In the genomic region with DNA sequence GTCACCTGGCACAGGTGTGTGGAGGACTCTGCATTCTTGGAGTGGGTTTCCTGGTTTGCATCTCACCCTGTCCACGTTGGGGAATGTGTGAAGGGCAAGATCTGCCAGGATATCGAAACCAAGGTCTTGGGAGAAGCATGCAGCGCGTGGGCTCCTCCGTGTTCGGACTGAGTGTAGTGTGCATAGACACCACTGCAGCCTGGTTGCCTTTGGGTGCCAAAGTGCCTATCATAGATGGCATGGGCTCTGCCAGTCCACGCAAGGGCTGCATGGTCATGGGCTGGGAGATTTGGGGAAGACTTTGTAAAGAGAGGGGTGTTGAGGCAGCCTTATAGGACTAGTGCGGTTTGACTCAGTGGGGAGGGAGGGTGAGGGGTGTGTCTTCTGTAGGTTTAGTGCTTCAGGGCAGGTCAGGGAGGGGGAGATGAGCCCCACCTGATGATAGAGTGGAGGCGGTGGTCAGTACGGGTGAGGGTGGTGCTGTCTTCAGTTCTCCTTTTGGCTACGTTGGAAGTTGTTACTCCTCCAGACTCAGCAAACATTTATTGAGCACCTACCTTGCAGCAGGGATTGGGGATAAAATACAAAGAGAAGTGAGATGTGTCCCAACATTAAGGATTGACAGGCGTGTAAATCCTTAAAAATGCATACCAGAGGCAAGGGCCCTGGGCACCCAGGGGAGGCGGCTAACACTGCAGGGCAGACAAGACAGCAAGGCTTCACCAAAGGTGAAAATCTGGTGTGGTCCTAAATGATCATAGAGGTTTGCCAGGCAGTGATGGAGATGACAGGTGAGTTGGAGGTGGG, we compare ENCODE assay signal across 23 cellular contexts. TPM values are rescaled to one million over a fixed set of nuclear protein-coding genes. Genes with fewer than 3 reads are reported as not detected.
DNase-seq lines count a peak whose midpoint lies in the region; ATAC-seq and TF ChIP-seq lines count a peak whose summit lies in the region.
"Had no signal": no experiment of that assay in that cellular context is flagged by ENCODE, and none has a peak within 500 bp of the region (broad histone marks: within the 10 kb centered on the region; RNA-seq: fewer than 3 reads in every experiment).

No MANE protein-coding gene starts in this region.

- no peak overlapping the region for H4K5ac ChIP-seq in IMR-90 (ENCODE audit: low read depth, low read length)

- no peaks in the 10 kb centered on the region for H3K9me1 ChIP-seq in IMR-90 (ENCODE audit: insufficient read depth, low read length)

- no peak overlapping the region for H2BK15ac ChIP-seq in IMR-90 (ENCODE audit: low read depth, low read length)

- H3K9me3 ChIP-seq in IMR-90 (ENCODE audit: control insufficient read depth, insufficient read depth, low read length) (peaks cover 2% of the 10 kb centered on the region; the same call in 1 of the 2 replicates), gastroesophageal sphincter (no peaks in the 10 kb centered on the region), transverse colon (no peaks in the 10 kb centered on the region), HAP-1 (peaks cover 27% of the 10 kb centered on the region)
- H3K9me3 ChIP-seq: body of pancreas, Caco-2, ovary had no signal

- no peak overlapping the region for H3K18ac ChIP-seq in IMR-90 (ENCODE audit: low read depth, low read length)

- CTCF ChIA-PET in IMR-90 (lab: Yijun Ruan, JAX): no interaction called here

- no peak overlapping the region for H3K23ac ChIP-seq in IMR-90 (ENCODE audit: low read depth, low read length)

- H3K27me3 ChIP-seq in IMR-90 (ENCODE audit: control insufficient read depth, insufficient read depth, low read length) (no peaks in the 10 kb centered on the region), gastroesophageal sphincter (no peaks in the 10 kb centered on the region), transverse colon (no peaks in the 10 kb centered on the region), HAP-1 (ENCODE audit: low read depth) (no peaks in the 10 kb centered on the region)
- H3K27me3 ChIP-seq: BLaER1 treated with 17β-estradiol and CSF1 and Interleukin-3, amounts not matched to agents 10 nM and 100 nM; body of pancreas; hepatocyte; ovary had no signal

- H3K14ac ChIP-seq in IMR-90 (replicated peaks; ENCODE audit: low read depth, low read length): no peak overlapping the region

- no peak overlapping the region for H3K4me2 ChIP-seq in IMR-90 (ENCODE audit: low read depth, low read length)
- H3K4me2 ChIP-seq: hepatocyte had no signal

- H3K79me1 ChIP-seq in IMR-90 (ENCODE audit: low read depth in 1 of 2, low read length in 2 of 2): peaks cover 0 to 4% of the 10 kb centered on the region in 2 experiments; a peak in 1 of 4 replicates

- TF ChIP-seq POLR2A in IMR-90 (IDR thresholded peaks at IDR 0.05; ENCODE audit: low read depth, low read length) (no peak), gastroesophageal sphincter (IDR thresholded peaks at IDR 0.05) (no peak), transverse colon (IDR thresholded peaks at IDR 0.05) (no peak)

- WGBS in IMR-90 (ENCODE audit: extremely low coverage in 2 of 2, insufficient read length in 1 of 2), 2 experiments: 86% methylated on average over 10 of the region's 13 CpGs; no CpG with 5 or more reads in 1 of the 2 experiments
- WGBS in gastroesophageal sphincter (ENCODE audit: low coverage in 1 of 2), 2 donors: 87 to 89% methylated on average over 11 to 13 of the region's 13 CpGs
- 78 to 86% methylated on average over 10 to 13 of the region's 13 CpGs for WGBS in transverse colon (ENCODE audit: low coverage in 1 of 2), 2 donors

- BruUV-seq in IMR-90 (replicated peaks; lab: Mats Ljungman, UMichigan): no TSS peak

- H3K9ac ChIP-seq in IMR-90 (ENCODE audit: low read depth, low read length): no peak overlapping the region
- H3K9ac ChIP-seq: BLaER1 treated with 17β-estradiol and CSF1 and Interleukin-3, amounts not matched to agents 10 nM and 100 nM had no signal

- H2AK5ac ChIP-seq in IMR-90 (ENCODE audit: low read depth, low read length): no peak overlapping the region

- in situ Hi-C loops in IMR-90 (cut with MboI; ENCODE audit: low sequenced_read_pairs): no loop called here
- in situ Hi-C loops in transverse colon (cut with MboI; ENCODE audit: low pct_ligation_motif_present in 1 of 4, low pct_unique_long_range_greater_than_20kb in 1 of 4, low sequenced_read_pairs in 3 of 4): no loop called here
- in situ Hi-C loops in HAP-1 (cut with MboI; ENCODE audit: low sequenced_read_pairs): no loop called here

- intact Hi-C loops in left ventricle myocardium superior (cut with micrococcal nuclease): no loop called here
- intact Hi-C loops in left cardiac atrium (cut with DNase I): no loop called here
- intact Hi-C loops in IMR-90 (cut with micrococcal nuclease): no loop called here
- intact Hi-C loops in transverse colon (cut with DNase I; ENCODE audit: low total_unique reads): no loop called here

- no peak overlapping the region for H3K56ac ChIP-seq in IMR-90 (ENCODE audit: extremely low read depth, insufficient read depth, low read length)

- H4K20me1 ChIP-seq in IMR-90 (ENCODE audit: insufficient read depth, low read length): no peaks in the 10 kb centered on the region

- POLR2A ChIA-PET in IMR-90 (lab: Charles Lee; ENCODE audit: unreplicated experiment): no interaction called here

- no peak overlapping the region for H2BK20ac ChIP-seq in IMR-90 (ENCODE audit: low read depth, low read length)

- H3K4ac ChIP-seq in IMR-90 (ENCODE audit: low read depth, low read length): no peak overlapping the region

- no peaks in the 10 kb centered on the region; the same call in 1 of the 2 replicates for H3K4me1 ChIP-seq in IMR-90 (ENCODE audit: control insufficient read depth, insufficient read depth, low read length)
- H3K4me1 ChIP-seq in gastroesophageal sphincter: peaks cover 0 to 10% (median 0%) of the 10 kb centered on the region in 3 donors
- peaks cover 3 to 14% (median 7%) of the 10 kb centered on the region in 4 donors for H3K4me1 ChIP-seq in transverse colon
- H3K4me1 ChIP-seq in HAP-1: no peaks in the 10 kb centered on the region
- H3K4me1 ChIP-seq: body of pancreas, Caco-2 had no signal

- H3K27ac ChIP-seq in IMR-90 (ENCODE audit: insufficient read depth, low read length) (no peak overlapping the region), gastroesophageal sphincter (no peak overlapping the region), transverse colon (peak overlapping the region in 1 of 4 donors; percentile 63)
- H3K27ac ChIP-seq: BLaER1 treated with 17β-estradiol and CSF1 and Interleukin-3, amounts not matched to agents 10 nM and 100 nM; body of pancreas; epithelial cell of prostate; hepatocyte; ovary had no signal

- TF ChIP-seq EP300 in gastroesophageal sphincter (IDR thresholded peaks at IDR 0.05) (no peak), transverse colon (IDR thresholded peaks at IDR 0.05; ENCODE audit: low read depth) (no peak)

- H3K4me3 ChIP-seq in IMR-90 (ENCODE audit: insufficient read depth, low read depth, low read length): no peak overlapping the region
- no peak overlapping the region for H3K4me3 ChIP-seq in gastroesophageal sphincter
- H3K4me3 ChIP-seq in transverse colon: no peak overlapping the region
- no peak overlapping the region for H3K4me3 ChIP-seq in HAP-1
- H3K4me3 ChIP-seq: BLaER1 treated with 17β-estradiol and CSF1 and Interleukin-3, amounts not matched to agents 10 nM and 100 nM; body of pancreas; hepatocyte; ovary had no signal

- TF ChIP-seq CTCF in IMR-90 (conservative IDR thresholded peaks at IDR 0.05; ENCODE audit: low read depth, low read length) (no peak), gastroesophageal sphincter (IDR thresholded peaks at IDR 0.05) (no peak), transverse colon (IDR thresholded peaks at IDR 0.05) (no peak)

- DNase-seq in left ventricle myocardium superior: peak; percentile 19
- no peak for DNase-seq in left cardiac atrium
- no peak for DNase-seq in IMR-90
- DNase-seq in transverse colon: peak; percentile 26
- no peak for DNase-seq in COR-L47 (lab: John Stamatoyannopoulos, UW)
- DNase-seq in HAP-1 (ENCODE audit: low spot score in 2 of 2): no peak
- DNase-seq: DMS79 treated with DMSO at 0.1 percent for 48 hours; H7; midbrain; natural killer cell; NCI-H1694; NCI-H748 treated with DMSO at 0.1 percent for 48 hours; ovary; stimulated activated CD4-positive, alpha-beta T cell treated with anti-CD3 and anti-CD28 coated beads, Interleukin-4, amount 100 ng/mL, for 4 hours; stimulated activated naive CD8-positive, alpha-beta T cell treated with anti-CD3 and anti-CD28 coated beads, Interleukin-15, Interleukin-2, amounts not matched to agents 100 U/mL and 50 U/mL, for 24 hours; T-helper 9 cell had no signal

- dilution Hi-C loops in IMR-90 (cut with HindIII; ENCODE audit: low sequenced_read_pairs, unreplicated experiment): no loop called here

- TF ChIP-seq RAD21 in IMR-90 (IDR thresholded peaks at IDR 0.05; ENCODE audit: low read length): no peak

- no peak overlapping the region for H2AK9ac ChIP-seq in IMR-90 (replicated peaks; ENCODE audit: low read depth, low read length, poor library complexity)

- no peak overlapping the region for H2BK5ac ChIP-seq in IMR-90 (ENCODE audit: low read depth, low read length, poor library complexity, severe bottlenecking)

- no peak overlapping the region for H2BK120ac ChIP-seq in IMR-90 (ENCODE audit: low read depth, low read length)

- H2AFZ ChIP-seq in IMR-90 (replicated peaks; ENCODE audit: low read length, poor library complexity): peak overlapping the region; percentile 16
- H2AFZ ChIP-seq: hepatocyte had no signal

- no peak overlapping the region for H4K91ac ChIP-seq in IMR-90 (ENCODE audit: insufficient read depth, low read depth, low read length)

- H3K36me3 ChIP-seq in IMR-90 (ENCODE audit: control insufficient read depth, insufficient read depth, low read length) (no peaks in the 10 kb centered on the region), gastroesophageal sphincter (no peaks in the 10 kb centered on the region), transverse colon (no peaks in the 10 kb centered on the region), HAP-1 (replicated peaks) (peaks cover 3% of the 10 kb centered on the region; the same call in 1 of the 2 replicates)
- H3K36me3 ChIP-seq: ovary had no signal

- ATAC-seq in left ventricle myocardium superior: no peak
- no peak for ATAC-seq in left cardiac atrium
- no peak for ATAC-seq in IMR-90 (ENCODE audit: low read depth)
- peak; percentile 3 for ATAC-seq in gastroesophageal sphincter
- no peak for ATAC-seq in GM19397 (IDR thresholded peaks at IDR 0.05; ENCODE audit: unreplicated experiment)
- ATAC-seq: body of pancreas, natural killer cell had no signal

- no peak overlapping the region for H4K8ac ChIP-seq in IMR-90 (ENCODE audit: low read depth in 2 of 2, low read length in 2 of 2)

TF ChIP-seq in IMR-90, 13 proteins besides CTCF, POLR2A, EP300 and RAD21:
- TF ChIP-seq SMC3 (IDR thresholded peaks at IDR 0.05; ENCODE audit: low read depth, low read length) (no peak), MXI1 (IDR thresholded peaks at IDR 0.05; ENCODE audit: borderline replicate concordance, low read depth, low read length) (no peak)

RNA-seq across cellular contexts. Expression of a gene that starts 28.3 kb away (rescaled TPM):
- total RNA-seq in left ventricle myocardium superior (50.4 TPM), left cardiac atrium (10 to 100 TPM; 53.9 to 57.4 TPM), IMR-90 (2012; rRNA removed) (6.9 and 8.2 TPM in 2 replicates), gastroesophageal sphincter (10 to 100 TPM; 67.0 to 97.3 (median 78.0) TPM), transverse colon (100 to 1,000 TPM in 1 of 4 donors, 10 to 100 TPM in 3; 35.4 to 213 (median 49.5) TPM)
- 5.5 and 7.1 TPM in 2 replicates for polyA plus RNA-seq in IMR-90 (2012; rRNA removed)
- polyA plus RNA-seq in IMR-90 (2012; cell fraction: cytosol; rRNA removed): 5.5 and 6.3 TPM in 2 replicates
- polyA plus RNA-seq in IMR-90 (2012; cell fraction: nucleus; rRNA removed; ENCODE audit: low replicate concordance): 25.6 and 29.1 TPM in 2 replicates

Comparison
In these comparisons a context has a peak if more than half of its experiments do, and no peak if none do; other contexts are left out.
1. DNase-seq: peak in left ventricle myocardium superior (single experiment) and transverse colon (single experiment); none in left cardiac atrium (single experiment), IMR-90 (single experiment), COR-L47 (single experiment) and HAP-1 (0 of 2).